19 cellular contexts compared by ENCODE assay signal in genomic region chr3:184143327-184143726, GRCh38. TPM values are rescaled to one million over a fixed set of nuclear protein-coding genes. Genes with fewer than 3 reads are reported as not detected.
"Had no signal": no experiment of that assay in that cellular context is flagged by ENCODE, and none has a peak within 500 bp of the region (broad histone marks: within the 10 kb centered on the region; RNA-seq: fewer than 3 reads in every experiment).

No MANE protein-coding gene starts in this region.

- H3K9me3 ChIP-seq: colonic mucosa, neutrophil, stomach, vagina had no signal

- H3K4me3 Mint-ChIP-seq: central memory CD8-positive, alpha-beta T cell; endodermal cell; natural killer cell had no signal

- H3K27ac Mint-ChIP-seq: endodermal cell had no signal

- ATAC-seq: natural killer cell had no signal

- H3K4me1 Mint-ChIP-seq: central memory CD8-positive, alpha-beta T cell had no signal

- H2AFZ ChIP-seq: parathyroid adenoma had no signal

- H3K27me3 Mint-ChIP-seq: central memory CD8-positive, alpha-beta T cell had no signal

- H3K4me3 ChIP-seq: colonic mucosa, stomach, vagina had no signal

- H3K9me3 Mint-ChIP-seq: central memory CD8-positive, alpha-beta T cell; endodermal cell; natural killer cell had no signal

- H3K27ac ChIP-seq: colonic mucosa, epithelial cell of prostate, neutrophil, parathyroid adenoma, vagina had no signal

- H3K27me3 ChIP-seq: colonic mucosa, neutrophil, stomach, vagina had no signal

- DNase-seq: activated naive CD4-positive, alpha-beta T cell; aorta; colonic mucosa; endodermal cell; foreskin fibroblast; mesendoderm; natural killer cell; stimulated activated CD4-positive, alpha-beta T cell treated with anti-CD3 and anti-CD28 coated beads, Interleukin-2, amount 100 ng/mL, for 24 hours; stomach; T-helper 9 cell; trophoblast cell had no signal

- H3K36me3 Mint-ChIP-seq: natural killer cell had no signal

- H3K4me1 ChIP-seq: colonic mucosa, parathyroid adenoma had no signal

RNA-seq across cellular contexts. Expression of gene HTR3E, which starts 46.5 kb away (rescaled TPM):
- total RNA-seq: aorta, endodermal cell, glomerular endothelial cell, lower leg skin, natural killer cell, stomach, temporal lobe, vagina had no signal
- polyA plus RNA-seq: aorta, stomach had no signal
